Comparison of ENCODE assay signal across 1 cellular context in the genomic region with DNA sequence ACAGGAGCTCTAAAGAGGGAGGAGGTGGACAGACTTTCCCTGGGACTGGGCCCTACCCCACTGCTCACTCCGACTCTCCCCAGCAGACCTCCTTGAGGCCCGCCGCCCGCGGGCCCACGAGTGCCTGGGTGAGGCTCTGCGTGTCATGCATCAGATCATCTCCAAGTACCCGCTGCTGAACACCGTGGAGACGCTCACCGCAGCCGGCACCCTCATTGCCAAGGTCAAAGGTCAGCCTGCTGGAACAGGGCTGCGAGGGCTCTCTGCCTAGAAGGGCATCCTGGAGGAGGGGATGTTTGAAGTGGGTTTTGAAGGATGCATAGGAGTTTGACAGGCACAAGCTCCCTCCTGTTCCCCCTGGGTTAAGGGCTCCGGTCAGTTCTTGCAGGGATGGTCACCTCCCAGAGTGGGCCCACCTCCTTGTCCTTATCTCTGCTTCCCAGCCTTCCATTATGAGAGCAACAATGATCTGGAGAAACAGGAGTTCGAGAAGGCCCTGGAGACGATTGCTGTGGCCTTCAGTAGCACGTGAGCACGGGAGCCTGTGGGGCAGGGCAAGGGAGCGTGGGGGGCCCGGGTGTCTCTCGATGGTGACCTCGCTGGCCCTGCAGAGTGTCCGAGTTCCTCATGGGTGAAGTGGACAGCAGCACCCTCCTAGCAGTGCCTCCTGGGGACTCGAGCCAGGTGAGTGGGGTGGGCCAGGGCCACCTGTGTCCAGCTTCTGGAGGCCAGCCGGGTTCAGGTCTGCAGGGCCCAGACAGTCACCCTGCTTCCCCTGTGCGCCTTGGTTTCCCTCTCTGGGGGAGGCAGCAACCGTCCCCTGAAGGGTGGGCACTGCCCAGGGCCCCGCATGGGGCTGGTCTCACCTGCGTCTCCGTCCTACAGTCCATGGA.
TF ChIP-seq lines count a peak whose summit lies in the region.

No MANE protein-coding gene starts in this region.

TF ChIP-seq in K562, 482 proteins besides CTCF, POLR2A, EP300 and RAD21 (continued from another document and continues in another):
- TF ChIP-seq, protein P1, sequence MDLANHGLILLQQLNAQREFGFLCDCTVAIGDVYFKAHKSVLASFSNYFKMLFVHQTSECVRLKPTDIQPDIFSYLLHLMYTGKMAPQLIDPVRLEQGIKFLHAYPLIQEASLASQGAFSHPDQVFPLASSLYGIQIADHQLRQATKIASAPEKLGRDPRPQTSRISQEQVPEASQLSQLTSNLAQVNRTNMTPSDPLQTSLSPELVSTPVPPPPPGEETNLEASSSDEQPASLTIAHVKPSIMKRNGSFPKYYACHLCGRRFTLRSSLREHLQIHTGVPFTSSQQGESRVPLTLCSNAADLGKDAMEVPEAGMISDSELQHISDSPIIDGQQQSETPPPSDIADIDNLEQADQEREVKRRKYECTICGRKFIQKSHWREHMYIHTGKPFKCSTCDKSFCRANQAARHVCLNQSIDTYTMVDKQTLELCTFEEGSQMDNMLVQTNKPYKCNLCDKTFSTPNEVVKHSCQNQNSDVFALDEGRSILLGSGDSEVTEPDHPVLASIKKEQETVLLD (IDR thresholded peaks at IDR 0.05): no peak; the same call in 1 of the 2 replicates
- TF ChIP-seq MCM3 (IDR thresholded peaks at IDR 0.05) (no peak), ZKSCAN8 (CRISPR knock-in tag; IDR thresholded peaks at IDR 0.05) (no peak), CSDE1 (IDR thresholded peaks at IDR 0.05) (no peak), TCF7L2 (IDR thresholded peaks at IDR 0.05; ENCODE audit: low read depth, low read length) (no peak), KAT7 (CRISPR knock-in tag; IDR thresholded peaks at IDR 0.05; ENCODE audit: borderline replicate concordance) (no peak), HDAC2 (IDR thresholded peaks at IDR 0.05) (0 out of 2 replicates have a peak, but pooled peaks have one; percentile 26), EGR1 (conservative IDR thresholded peaks at IDR 0.05) (no peak; the same call in 1 of the 2 replicates), ZNF695 (CRISPR knock-in tag; IDR thresholded peaks at IDR 0.05) (no peak), ZNF445 (CRISPR knock-in tag; IDR thresholded peaks at IDR 0.05; ENCODE audit: low read depth) (no peak), ZNF263 (CRISPR knock-in tag; IDR thresholded peaks at IDR 0.05; ENCODE audit: borderline replicate concordance) (no peak), ADNP (tag; IDR thresholded peaks at IDR 0.05) (no peak), PRPF4 (IDR thresholded peaks at IDR 0.05; ENCODE audit: insufficient read depth, low read depth, low read length, poor library complexity, severe bottlenecking) (no peak), HDAC3 (IDR thresholded peaks at IDR 0.05; ENCODE audit: borderline replicate concordance, partially characterized antibody) (no peak), KDM2B (CRISPR knock-in tag; IDR thresholded peaks at IDR 0.05) (no peak), PML (IDR thresholded peaks at IDR 0.05; ENCODE audit: low read length) (no peak), DPF2 (IDR thresholded peaks at IDR 0.05) (peak; percentile 76), STAG1 (CRISPR knock-in tag; IDR thresholded peaks at IDR 0.05; ENCODE audit: borderline replicate concordance) (no peak), ZBED1 (IDR thresholded peaks at IDR 0.05) (no peak), ZNF324 (CRISPR knock-in tag; IDR thresholded peaks at IDR 0.05) (no peak), TBL1XR1 (IDR thresholded peaks at IDR 0.05; ENCODE audit: low read length in 2 of 2) (0 out of 4 replicates have a peak, but pooled peaks of 1 of the 2 experiments have one; percentile 15), CHD4 (IDR thresholded peaks at IDR 0.05; ENCODE audit: insufficient read depth, insufficient replicate concordance, low read depth, low read length, poor library complexity, severe bottlenecking) (no peak), POLR2AphosphoS2 (IDR thresholded peaks at IDR 0.05; ENCODE audit: low read length) (no peak), ZNF75A (CRISPR knock-in tag; IDR thresholded peaks at IDR 0.05) (no peak), ZNF274 (IDR thresholded peaks at IDR 0.05; ENCODE audit: borderline replicate concordance, low read depth, low read length) (no peak), HNRNPH1 (optimal IDR thresholded peaks at IDR 0.05; ENCODE audit: low read depth, low read length) (no peak), ILF3 (IDR thresholded peaks at IDR 0.05; ENCODE audit: borderline replicate concordance) (no peak), MTA2 (IDR thresholded peaks at IDR 0.05; ENCODE audit: low read depth) (peak; percentile 67), BCL6 (CRISPR knock-in tag; IDR thresholded peaks at IDR 0.05) (no peak), GABPB2 (CRISPR knock-in tag; conservative IDR thresholded peaks at IDR 0.05) (no peak), ZNF253 (CRISPR knock-in tag; conservative IDR thresholded peaks at IDR 0.05) (no peak), SAP30 (IDR thresholded peaks at IDR 0.05; ENCODE audit: borderline replicate concordance, insufficient read depth, low read depth, low read length, poor library complexity, severe bottlenecking) (peak; percentile 22), NCOA6 (IDR thresholded peaks at IDR 0.05) (no peak), HNRNPL (IDR thresholded peaks at IDR 0.05; ENCODE audit: low read depth, low read length) (no peak), SMARCA4 (IDR thresholded peaks at IDR 0.05) (peak; percentile 69), GATA2 (CRISPR knock-in tag; IDR thresholded peaks at IDR 0.05) (no peak; the same call in 1 of the 2 replicates), MEF2D (tag; conservative IDR thresholded peaks at IDR 0.05; ENCODE audit: low read depth) (no peak)
- TF ChIP-seq, protein P2, sequence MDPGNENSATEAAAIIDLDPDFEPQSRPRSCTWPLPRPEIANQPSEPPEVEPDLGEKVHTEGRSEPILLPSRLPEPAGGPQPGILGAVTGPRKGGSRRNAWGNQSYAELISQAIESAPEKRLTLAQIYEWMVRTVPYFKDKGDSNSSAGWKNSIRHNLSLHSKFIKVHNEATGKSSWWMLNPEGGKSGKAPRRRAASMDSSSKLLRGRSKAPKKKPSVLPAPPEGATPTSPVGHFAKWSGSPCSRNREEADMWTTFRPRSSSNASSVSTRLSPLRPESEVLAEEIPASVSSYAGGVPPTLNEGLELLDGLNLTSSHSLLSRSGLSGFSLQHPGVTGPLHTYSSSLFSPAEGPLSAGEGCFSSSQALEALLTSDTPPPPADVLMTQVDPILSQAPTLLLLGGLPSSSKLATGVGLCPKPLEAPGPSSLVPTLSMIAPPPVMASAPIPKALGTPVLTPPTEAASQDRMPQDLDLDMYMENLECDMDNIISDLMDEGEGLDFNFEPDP (CRISPR knock-in tag; IDR thresholded peaks at IDR 0.05): no peak
- TF ChIP-seq, protein P3, sequence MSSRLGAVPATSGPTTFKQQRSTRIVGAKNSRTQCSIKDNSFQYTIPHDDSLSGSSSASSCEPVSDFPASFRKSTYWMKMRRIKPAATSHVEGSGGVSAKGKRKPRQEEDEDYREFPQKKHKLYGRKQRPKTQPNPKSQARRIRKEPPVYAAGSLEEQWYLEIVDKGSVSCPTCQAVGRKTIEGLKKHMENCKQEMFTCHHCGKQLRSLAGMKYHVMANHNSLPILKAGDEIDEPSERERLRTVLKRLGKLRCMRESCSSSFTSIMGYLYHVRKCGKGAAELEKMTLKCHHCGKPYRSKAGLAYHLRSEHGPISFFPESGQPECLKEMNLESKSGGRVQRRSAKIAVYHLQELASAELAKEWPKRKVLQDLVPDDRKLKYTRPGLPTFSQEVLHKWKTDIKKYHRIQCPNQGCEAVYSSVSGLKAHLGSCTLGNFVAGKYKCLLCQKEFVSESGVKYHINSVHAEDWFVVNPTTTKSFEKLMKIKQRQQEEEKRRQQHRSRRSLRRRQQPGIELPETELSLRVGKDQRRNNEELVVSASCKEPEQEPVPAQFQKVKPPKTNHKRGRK (tag; IDR thresholded peaks at IDR 0.05): no peak
- TF ChIP-seq, protein P4, sequence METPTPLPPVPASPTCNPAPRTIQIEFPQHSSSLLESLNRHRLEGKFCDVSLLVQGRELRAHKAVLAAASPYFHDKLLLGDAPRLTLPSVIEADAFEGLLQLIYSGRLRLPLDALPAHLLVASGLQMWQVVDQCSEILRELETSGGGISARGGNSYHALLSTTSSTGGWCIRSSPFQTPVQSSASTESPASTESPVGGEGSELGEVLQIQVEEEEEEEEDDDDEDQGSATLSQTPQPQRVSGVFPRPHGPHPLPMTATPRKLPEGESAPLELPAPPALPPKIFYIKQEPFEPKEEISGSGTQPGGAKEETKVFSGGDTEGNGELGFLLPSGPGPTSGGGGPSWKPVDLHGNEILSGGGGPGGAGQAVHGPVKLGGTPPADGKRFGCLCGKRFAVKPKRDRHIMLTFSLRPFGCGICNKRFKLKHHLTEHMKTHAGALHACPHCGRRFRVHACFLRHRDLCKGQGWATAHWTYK (CRISPR knock-in tag; IDR thresholded peaks at IDR 0.05): no peak
- TF ChIP-seq, protein P5, sequence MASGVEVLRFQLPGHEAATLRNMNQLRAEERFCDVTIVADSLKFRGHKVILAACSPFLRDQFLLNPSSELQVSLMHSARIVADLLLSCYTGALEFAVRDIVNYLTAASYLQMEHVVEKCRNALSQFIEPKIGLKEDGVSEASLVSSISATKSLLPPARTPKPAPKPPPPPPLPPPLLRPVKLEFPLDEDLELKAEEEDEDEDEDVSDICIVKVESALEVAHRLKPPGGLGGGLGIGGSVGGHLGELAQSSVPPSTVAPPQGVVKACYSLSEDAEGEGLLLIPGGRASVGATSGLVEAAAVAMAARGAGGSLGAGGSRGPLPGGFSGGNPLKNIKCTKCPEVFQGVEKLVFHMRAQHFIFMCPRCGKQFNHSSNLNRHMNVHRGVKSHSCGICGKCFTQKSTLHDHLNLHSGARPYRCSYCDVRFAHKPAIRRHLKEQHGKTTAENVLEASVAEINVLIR (CRISPR knock-in tag; IDR thresholded peaks at IDR 0.05): no peak
- TF ChIP-seq, protein P6, sequence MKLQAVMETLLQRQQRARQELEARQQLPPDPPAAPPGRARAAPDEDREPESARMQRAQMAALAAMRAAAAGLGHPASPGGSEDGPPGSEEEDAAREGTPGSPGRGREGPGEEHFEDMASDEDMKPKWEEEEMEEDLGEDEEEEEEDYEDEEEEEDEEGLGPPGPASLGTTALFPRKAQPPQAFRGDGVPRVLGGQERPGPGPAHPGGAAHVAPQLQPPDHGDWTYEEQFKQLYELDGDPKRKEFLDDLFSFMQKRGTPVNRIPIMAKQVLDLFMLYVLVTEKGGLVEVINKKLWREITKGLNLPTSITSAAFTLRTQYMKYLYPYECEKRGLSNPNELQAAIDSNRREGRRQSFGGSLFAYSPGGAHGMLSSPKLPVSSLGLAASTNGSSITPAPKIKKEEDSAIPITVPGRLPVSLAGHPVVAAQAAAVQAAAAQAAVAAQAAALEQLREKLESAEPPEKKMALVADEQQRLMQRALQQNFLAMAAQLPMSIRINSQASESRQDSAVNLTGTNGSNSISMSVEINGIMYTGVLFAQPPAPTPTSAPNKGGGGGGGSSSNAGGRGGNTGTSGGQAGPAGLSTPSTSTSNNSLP (IDR thresholded peaks at IDR 0.05; ENCODE audit: borderline replicate concordance, low read depth, low read length): no peak
- TF ChIP-seq, protein P7, sequence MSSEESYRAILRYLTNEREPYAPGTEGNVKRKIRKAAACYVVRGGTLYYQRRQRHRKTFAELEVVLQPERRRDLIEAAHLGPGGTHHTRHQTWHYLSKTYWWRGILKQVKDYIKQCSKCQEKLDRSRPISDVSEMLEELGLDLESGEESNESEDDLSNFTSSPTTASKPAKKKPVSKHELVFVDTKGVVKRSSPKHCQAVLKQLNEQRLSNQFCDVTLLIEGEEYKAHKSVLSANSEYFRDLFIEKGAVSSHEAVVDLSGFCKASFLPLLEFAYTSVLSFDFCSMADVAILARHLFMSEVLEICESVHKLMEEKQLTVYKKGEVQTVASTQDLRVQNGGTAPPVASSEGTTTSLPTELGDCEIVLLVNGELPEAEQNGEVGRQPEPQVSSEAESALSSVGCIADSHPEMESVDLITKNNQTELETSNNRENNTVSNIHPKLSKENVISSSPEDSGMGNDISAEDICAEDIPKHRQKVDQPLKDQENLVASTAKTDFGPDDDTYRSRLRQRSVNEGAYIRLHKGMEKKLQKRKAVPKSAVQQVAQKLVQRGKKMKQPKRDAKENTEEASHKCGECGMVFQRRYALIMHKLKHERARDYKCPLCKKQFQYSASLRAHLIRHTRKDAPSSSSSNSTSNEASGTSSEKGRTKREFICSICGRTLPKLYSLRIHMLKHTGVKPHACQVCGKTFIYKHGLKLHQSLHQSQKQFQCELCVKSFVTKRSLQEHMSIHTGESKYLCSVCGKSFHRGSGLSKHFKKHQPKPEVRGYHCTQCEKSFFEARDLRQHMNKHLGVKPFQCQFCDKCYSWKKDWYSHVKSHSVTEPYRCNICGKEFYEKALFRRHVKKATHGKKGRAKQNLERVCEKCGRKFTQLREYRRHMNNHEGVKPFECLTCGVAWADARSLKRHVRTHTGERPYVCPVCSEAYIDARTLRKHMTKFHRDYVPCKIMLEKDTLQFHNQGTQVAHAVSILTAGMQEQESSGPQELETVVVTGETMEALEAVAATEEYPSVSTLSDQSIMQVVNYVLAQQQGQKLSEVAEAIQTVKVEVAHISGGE (CRISPR knock-in tag; IDR thresholded peaks at IDR 0.05): peak in 1 of 3 experiments; percentile 36; a peak in 1 of 6 replicates
- TF ChIP-seq, protein P8, sequence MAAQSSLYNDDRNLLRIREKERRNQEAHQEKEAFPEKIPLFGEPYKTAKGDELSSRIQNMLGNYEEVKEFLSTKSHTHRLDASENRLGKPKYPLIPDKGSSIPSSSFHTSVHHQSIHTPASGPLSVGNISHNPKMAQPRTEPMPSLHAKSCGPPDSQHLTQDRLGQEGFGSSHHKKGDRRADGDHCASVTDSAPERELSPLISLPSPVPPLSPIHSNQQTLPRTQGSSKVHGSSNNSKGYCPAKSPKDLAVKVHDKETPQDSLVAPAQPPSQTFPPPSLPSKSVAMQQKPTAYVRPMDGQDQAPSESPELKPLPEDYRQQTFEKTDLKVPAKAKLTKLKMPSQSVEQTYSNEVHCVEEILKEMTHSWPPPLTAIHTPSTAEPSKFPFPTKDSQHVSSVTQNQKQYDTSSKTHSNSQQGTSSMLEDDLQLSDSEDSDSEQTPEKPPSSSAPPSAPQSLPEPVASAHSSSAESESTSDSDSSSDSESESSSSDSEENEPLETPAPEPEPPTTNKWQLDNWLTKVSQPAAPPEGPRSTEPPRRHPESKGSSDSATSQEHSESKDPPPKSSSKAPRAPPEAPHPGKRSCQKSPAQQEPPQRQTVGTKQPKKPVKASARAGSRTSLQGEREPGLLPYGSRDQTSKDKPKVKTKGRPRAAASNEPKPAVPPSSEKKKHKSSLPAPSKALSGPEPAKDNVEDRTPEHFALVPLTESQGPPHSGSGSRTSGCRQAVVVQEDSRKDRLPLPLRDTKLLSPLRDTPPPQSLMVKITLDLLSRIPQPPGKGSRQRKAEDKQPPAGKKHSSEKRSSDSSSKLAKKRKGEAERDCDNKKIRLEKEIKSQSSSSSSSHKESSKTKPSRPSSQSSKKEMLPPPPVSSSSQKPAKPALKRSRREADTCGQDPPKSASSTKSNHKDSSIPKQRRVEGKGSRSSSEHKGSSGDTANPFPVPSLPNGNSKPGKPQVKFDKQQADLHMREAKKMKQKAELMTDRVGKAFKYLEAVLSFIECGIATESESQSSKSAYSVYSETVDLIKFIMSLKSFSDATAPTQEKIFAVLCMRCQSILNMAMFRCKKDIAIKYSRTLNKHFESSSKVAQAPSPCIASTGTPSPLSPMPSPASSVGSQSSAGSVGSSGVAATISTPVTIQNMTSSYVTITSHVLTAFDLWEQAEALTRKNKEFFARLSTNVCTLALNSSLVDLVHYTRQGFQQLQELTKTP (IDR thresholded peaks at IDR 0.05; ENCODE audit: low read depth in 1 of 2, partially characterized antibody in 2 of 2): no peak
- TF ChIP-seq, protein P9, sequence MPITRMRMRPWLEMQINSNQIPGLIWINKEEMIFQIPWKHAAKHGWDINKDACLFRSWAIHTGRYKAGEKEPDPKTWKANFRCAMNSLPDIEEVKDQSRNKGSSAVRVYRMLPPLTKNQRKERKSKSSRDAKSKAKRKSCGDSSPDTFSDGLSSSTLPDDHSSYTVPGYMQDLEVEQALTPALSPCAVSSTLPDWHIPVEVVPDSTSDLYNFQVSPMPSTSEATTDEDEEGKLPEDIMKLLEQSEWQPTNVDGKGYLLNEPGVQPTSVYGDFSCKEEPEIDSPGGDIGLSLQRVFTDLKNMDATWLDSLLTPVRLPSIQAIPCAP (CRISPR knock-in tag; IDR thresholded peaks at IDR 0.05; ENCODE audit: borderline replicate concordance): no peak
